9 cellular contexts compared by ENCODE assay signal in genomic region chr10:69800109-69800508, GRCh38. TPM values are rescaled to one million over a fixed set of nuclear protein-coding genes. Genes with fewer than 3 reads are reported as not detected.
DNase-seq lines count a peak whose midpoint lies in the region; ATAC-seq and TF ChIP-seq lines count a peak whose summit lies in the region.
"Had no signal": no experiment of that assay in that cellular context is flagged by ENCODE, and none has a peak within 500 bp of the region (broad histone marks: within the 10 kb centered on the region; RNA-seq: fewer than 3 reads in every experiment).

No MANE protein-coding gene starts in this region.

- H3K4me1 ChIP-seq in liver (ENCODE audit: control insufficient read depth in 4 of 4, insufficient read depth in 4 of 4, low read length in 3 of 4) = peaks cover 11 to 19% (median 15%) of the 10 kb centered on the region in 4 donors

- no peak overlapping the region for H3K27ac ChIP-seq in liver (ENCODE audit: low read depth in 1 of 2, low read length in 2 of 2)

- peaks cover 0 to 8% (median 5%) of the 10 kb centered on the region in 4 donors for H3K9me3 ChIP-seq in liver (ENCODE audit: control insufficient read depth in 4 of 4, low read length in 3 of 4)

- 28% methylated on average over 3 of the region's 3 CpGs for WGBS in liver

- peak; percentile 45 for TF ChIP-seq CTCF in liver (IDR thresholded peaks at IDR 0.05; ENCODE audit: low read depth, low read length, missing input control)

- TF ChIP-seq RAD21 in liver (IDR thresholded peaks at IDR 0.05) = peak; percentile 53 to 72

- DNase-seq in NCI-H748 (lab: John Stamatoyannopoulos, UW; ENCODE audit: unreplicated experiment) = peak; percentile 19
- no peak for DNase-seq in NCI-H748 treated with DMSO at 0.1 percent for 48 hours (lab: John Stamatoyannopoulos, UW)
- peak; percentile 45 for DNase-seq in NCI-H1694 treated with DMSO at 0.1 percent for 48 hours (lab: John Stamatoyannopoulos, UW)
- DNase-seq in cerebellar cortex (ENCODE audit: low spot score) = peak; percentile 68
- DNase-seq: CD4-positive, CD25-positive, alpha-beta regulatory T cell had no signal

- ATAC-seq in GM18858 (IDR thresholded peaks at IDR 0.05; ENCODE audit: unreplicated experiment) = no peak
- no peak for ATAC-seq in HG03175 (IDR thresholded peaks at IDR 0.05; ENCODE audit: unreplicated experiment)
- no peak for ATAC-seq in HG02678 (IDR thresholded peaks at IDR 0.05; ENCODE audit: unreplicated experiment)

- H3K27me3 ChIP-seq in liver (ENCODE audit: control insufficient read depth in 4 of 4, insufficient read depth in 4 of 4, low read length in 3 of 4) = peaks cover 0 to 6% (median 2%) of the 10 kb centered on the region in 4 donors

- no peaks in the 10 kb centered on the region for H3K36me3 ChIP-seq in liver (ENCODE audit: control insufficient read depth in 4 of 4, insufficient read depth in 3 of 4, low read depth in 1 of 4, low read length in 3 of 4)

- no peak overlapping the region for H3K9ac ChIP-seq in liver (ENCODE audit: low read depth in 1 of 2, low read length in 2 of 2)

- no peak overlapping the region for H3K4me3 ChIP-seq in liver (ENCODE audit: low read depth in 1 of 3, low read length in 3 of 3)

TF ChIP-seq in liver, 16 proteins besides CTCF, POLR2A, EP300 and RAD21:
- no peak for TF ChIP-seq ATF3 (IDR thresholded peaks at IDR 0.05)
- peak; percentile 32 to 56 for TF ChIP-seq HNF4A (conservative IDR thresholded peaks at IDR 0.05)
- TF ChIP-seq HNF4G (IDR thresholded peaks at IDR 0.05) = peak; percentile 44

RNA-seq across cellular contexts. Expression of gene COL13A1, which starts 1.6 kb away (rescaled TPM):
- total RNA-seq in liver = under 1 TPM; 0.17 to 0.47 TPM
- under 1 TPM; 0.17 to 0.19 TPM for polyA plus RNA-seq in liver
- total RNA-seq: CD4-positive, CD25-positive, alpha-beta regulatory T cell had no signal
- polyA plus RNA-seq: CD4-positive, CD25-positive, alpha-beta regulatory T cell had no signal
